Comparison of ENCODE assay signal across 8 cellular contexts in genomic region chr3:183884097-183884436, GRCh38. TPM values are rescaled to one million over a fixed set of nuclear protein-coding genes. Genes with fewer than 3 reads are reported as not detected.
DNase-seq lines count a peak whose midpoint lies in the region; ATAC-seq, FAIRE-seq and TF ChIP-seq lines count a peak whose summit lies in the region.

No MANE protein-coding gene starts in this region.

- peaks cover 12 to 17% of the 10 kb centered on the region in 2 experiments; a peak in 4 of 5 replicates for H3K4me1 ChIP-seq in K562 (replicated peaks in 1 of 2; ENCODE audit: control insufficient read depth in 2 of 2, insufficient read depth in 2 of 2, low read length in 2 of 2)
- peaks cover 5% of the 10 kb centered on the region for H3K4me1 ChIP-seq in mesenchymal stem cell (ENCODE audit: control insufficient read depth, insufficient read depth, low read depth, low read length)

- TF ChIP-seq EP300 in K562 (IDR thresholded peaks at IDR 0.05; ENCODE audit: low read length) = no peak

- no peaks in the 10 kb centered on the region for H3K9me3 Mint-ChIP-seq in HFFc6

- no peak overlapping the region for H3K23ac ChIP-seq in mesenchymal stem cell (ENCODE audit: low read length in 2 of 2)

- H3K14ac ChIP-seq in mesenchymal stem cell (ENCODE audit: low read length in 2 of 2) = no peak overlapping the region

- H3K27me3 Mint-ChIP-seq in HFFc6 (ENCODE audit: insufficient read depth) = peaks cover 9% of the 10 kb centered on the region

- POLR2A ChIA-PET in K562 (lab: Yijun Ruan, JAX) = interaction anchor here (0.6 to 1.6 kb wide), 8 partner anchors 9 to 436 kb away, joined by 3 to 15 read pairs (median 4); partner anchors contain the start of gene EIF2B5

- peak; percentile 15 for FAIRE-seq in K562 (lab: Jason Lieb, UNC)

- H3K27ac Mint-ChIP-seq in HFFc6 = peak overlapping the region; percentile 80

- BruUV-seq in K562 (replicated peaks; lab: Mats Ljungman, UMichigan) = no TSS peak

- DNase-seq in HFFc6 (no peak), K562 (ENCODE audit: extremely low read depth in 1 of 4, low spot score in 3 of 4) (peak in 1 of 4 experiments; percentile 20), mesenchymal stem cell (no peak), amygdala (lab: John Stamatoyannopoulos, UW) (no peak), NCI-H2196 treated with DMSO at 0.1 percent for 48 hours (lab: John Stamatoyannopoulos, UW; ENCODE audit: unreplicated experiment) (no peak), GM13976 (ENCODE audit: low spot score) (no peak)

- H3K4ac ChIP-seq in mesenchymal stem cell (ENCODE audit: low read depth in 1 of 2, low read length in 2 of 2) = peak overlapping the region; percentile 42 to 86

- no peak overlapping the region for H4K91ac ChIP-seq in mesenchymal stem cell (ENCODE audit: low read length)

- no peak overlapping the region for H2BK120ac ChIP-seq in mesenchymal stem cell (ENCODE audit: low read depth, low read length)

- peak overlapping the region; percentile 12 to 85 for H3K18ac ChIP-seq in mesenchymal stem cell (ENCODE audit: low read depth in 1 of 2, low read length in 2 of 2)

- intact Hi-C loops in K562 (cut with micrococcal nuclease) = loop anchor here (2.0 to 5.0 kb wide), 2 partner anchors 415 to 697 kb away; no protein-coding TSS in a partner anchor

- peak; percentile 2; the same call in 2 of the 3 replicates for ATAC-seq in K562
- no peak for ATAC-seq in HG02970 (IDR thresholded peaks at IDR 0.05; ENCODE audit: low FRiP score, unreplicated experiment)

- H2BK12ac ChIP-seq in mesenchymal stem cell (ENCODE audit: low read length in 2 of 2) = no peak overlapping the region

- no peaks in the 10 kb centered on the region for H3K9me1 ChIP-seq in K562 (ENCODE audit: control insufficient read depth, insufficient read depth, low read length)

- H3K4me2 ChIP-seq in K562 (ENCODE audit: insufficient read depth, low read length) (peak overlapping the region; percentile 96), mesenchymal stem cell (ENCODE audit: low read length, poor library complexity, severe bottlenecking) (peak overlapping the region; percentile 77)

- peak overlapping the region; percentile 59 for H3K27ac ChIP-seq in 22Rv1
- H3K27ac ChIP-seq in K562 (ENCODE audit: extremely low read depth, low read depth, low read length) = peak overlapping the region; percentile 87
- peak overlapping the region; percentile 35 for H3K27ac ChIP-seq in mesenchymal stem cell (ENCODE audit: low read length, poor library complexity, severe bottlenecking)

- H3K36me3 Mint-ChIP-seq in HFFc6 (ENCODE audit: low read depth) = peaks cover 9% of the 10 kb centered on the region

- H2BK15ac ChIP-seq in mesenchymal stem cell (ENCODE audit: low read depth, poor library complexity, severe bottlenecking) = no peak overlapping the region

- no peak overlapping the region for H2AK5ac ChIP-seq in mesenchymal stem cell (ENCODE audit: low read length, severe bottlenecking)

- peak overlapping the region; percentile 88 to 93 for H3K9ac ChIP-seq in K562 (ENCODE audit: insufficient read depth in 1 of 2, low read depth in 2 of 2, low read length in 2 of 2)
- peak overlapping the region; percentile 91 for H3K9ac ChIP-seq in mesenchymal stem cell (ENCODE audit: low read length)

- peaks cover 30% of the 10 kb centered on the region for H3K4me1 Mint-ChIP-seq in HFFc6 (ENCODE audit: low read depth)

- TF ChIP-seq POLR2A in K562 (conservative IDR thresholded peaks at IDR 0.05) = no peak

- H2AFZ ChIP-seq in K562 (ENCODE audit: low read depth, low read length) (peak overlapping the region; percentile 98), mesenchymal stem cell (ENCODE audit: low read depth, low read length) (no peak overlapping the region)

- H2BK5ac ChIP-seq in mesenchymal stem cell (ENCODE audit: low read depth, low read length, poor library complexity, severe bottlenecking) = no peak overlapping the region

- H3K4me3 ChIP-seq in K562 (peak overlapping the region; percentile 96), mesenchymal stem cell (ENCODE audit: insufficient read depth in 1 of 2, low read depth in 1 of 2, low read length in 2 of 2) (peak overlapping the region; percentile 88 to 97)

- no peak for TF ChIP-seq RAD21 in K562 (CRISPR knock-in tag; conservative IDR thresholded peaks at IDR 0.05 in 1 of 2, IDR thresholded peaks at IDR 0.05 in 1 of 2)

- peak overlapping the region; percentile 96 for H3K4me3 Mint-ChIP-seq in HFFc6

- in situ Hi-C loops in K562 (cut with MboI) = no loop called here
- in situ Hi-C loops in GM13976 (cut with MboI; ENCODE audit: low sequenced_read_pairs, unreplicated experiment) = loop anchor here (25.0 kb wide), 1 partner anchor 353 kb away; the partner anchor contains the start of genes ALG3, EEF1AKMT4 and VWA5B2

- H3K79me1 ChIP-seq in mesenchymal stem cell (replicated peaks; ENCODE audit: low read length, poor library complexity, severe bottlenecking) = peaks cover 6% of the 10 kb centered on the region

- peaks cover 45% of the 10 kb centered on the region for H3K79me2 ChIP-seq in K562 (ENCODE audit: control insufficient read depth, insufficient read depth, low read length)

- 0% methylated on average over 10 of the region's 10 CpGs for WGBS in K562 (ENCODE audit: insufficient coverage, low coverage, missing lambda C conversion rate)
- 8% methylated on average over 8 of the region's 10 CpGs for WGBS in mesenchymal stem cell

- H3K27me3 ChIP-seq in K562 (ENCODE audit: control insufficient read depth in 2 of 2, insufficient read depth in 2 of 2, low read length in 2 of 2) (peaks cover 0 to 7% of the 10 kb centered on the region in 2 experiments; a peak in 2 of 5 replicates), mesenchymal stem cell (ENCODE audit: control insufficient read depth in 1 of 2, insufficient read depth in 1 of 2, low read length in 2 of 2) (peaks cover 5 to 9% of the 10 kb centered on the region in 2 experiments)

- H3K36me3 ChIP-seq in K562 (ENCODE audit: control insufficient read depth, insufficient read depth, low read length) (peaks cover 12% of the 10 kb centered on the region; the same call in 2 of the 3 replicates), mesenchymal stem cell (ENCODE audit: control insufficient read depth in 1 of 2, insufficient read depth in 2 of 2, low read depth in 1 of 2, low read length in 2 of 2) (peaks cover 0 to 7% of the 10 kb centered on the region in 2 experiments)

- peak overlapping the region; percentile 82 for H4K8ac ChIP-seq in mesenchymal stem cell (ENCODE audit: low read length)

- CTCF ChIA-PET in K562 (lab: Yijun Ruan, JAX; ENCODE audit: low intra/inter-chr PET ratio) = interaction anchor here (0.7 to 1.5 kb wide), 3 partner anchors 27 to 415 kb away, joined by 3 to 4 read pairs (median 3); no protein-coding TSS in a partner anchor

- no peaks in the 10 kb centered on the region for H3K9me3 ChIP-seq in K562 (replicated peaks; ENCODE audit: control insufficient read depth, insufficient read depth, low read depth, low read length)
- no peaks in the 10 kb centered on the region for H3K9me3 ChIP-seq in mesenchymal stem cell (ENCODE audit: control insufficient read depth, low read length)

- H4K20me1 ChIP-seq in K562 (replicated peaks; ENCODE audit: control insufficient read depth, insufficient read depth, low read length) = 0 out of 2 replicates have a peak, but pooled peaks cover 3% of the 10 kb centered on the region

- TF ChIP-seq CTCF in 22Rv1 (IDR thresholded peaks at IDR 0.05) (no peak), HFFc6 (IDR thresholded peaks at IDR 0.05) (no peak), K562 (IDR thresholded peaks at IDR 0.05 in 2 of 3, conservative IDR thresholded peaks at IDR 0.05 in 1 of 3; ENCODE audit: insufficient read depth in 2 of 3, low read depth in 1 of 3, low read length in 3 of 3) (no peak), GM13976 (IDR thresholded peaks at IDR 0.05; ENCODE audit: borderline replicate concordance, control extremely low read depth, extremely low read depth, insufficient read depth, missing control alignments) (no peak)

RNA-seq across cellular contexts. Expression of gene PARL, which starts 0.6 kb away (rescaled TPM):
- 10 to 100 TPM; 64.7 to 82.5 (median 81.4) TPM for total RNA-seq in HFFc6 (2021; fragmentation: NEBNext Ultra II Directional; extraction: Animal tissue kit (Norgen Biotek cat#: 25700))
- 24.4 and 51.3 TPM in 2 replicates for total RNA-seq in K562 (2011; cell fraction: chromatin; rRNA removed; ENCODE audit: low replicate concordance)
- total RNA-seq in K562 (2011; cell fraction: nucleolus; rRNA removed) = 18.3 and 23.0 TPM in 2 replicates
- 37.7 and 45.7 TPM in 2 replicates for total RNA-seq in K562 (2011; cell fraction: nucleoplasm; rRNA removed)
- total RNA-seq in K562 (2014; rRNA removed) (61.8 and 70.6 TPM in 2 replicates), K562 (2014; rRNA removed; fragmentation: Illumina TruSeq; extraction: Trizol) (57.4 and 74.2 TPM in 2 replicates), K562 (2015; rRNA removed; fragmentation: Illumina TruSeq; extraction: Trizol) (49.8 and 56.5 TPM in 2 replicates), K562 (2021) (67.7 and 82.2 TPM in 2 replicates)
- polyA plus RNA-seq in K562 (2011; rRNA removed) (56.4 and 77.6 TPM in 2 replicates), K562 (2014; fragmentation: Illumina TruSeq; extraction: Trizol) (55.0 and 65.5 TPM in 2 replicates), K562 (2014; fragmentation: Nextera tagmentation; extraction: Ambion mirVana) (10 to 100 TPM; 39.5 to 43.6 TPM), K562 (2014; rRNA removed) (78.0 and 82.4 TPM in 2 replicates)
- polyA plus RNA-seq in K562 (2011; cell fraction: cytosol; rRNA removed) = 36.8 and 55.5 TPM in 2 replicates
- 26.4 and 28.7 TPM in 2 replicates for polyA plus RNA-seq in K562 (2011; cell fraction: nucleus; rRNA removed)
- polyA plus RNA-seq in K562 (2012) = 48.1 and 70.5 TPM in 2 replicates
- 37.8 and 45.8 TPM in 2 replicates for polyA minus RNA-seq in K562 (2011; rRNA and poly(A)+ RNA removed)
- 16.8 and 24.7 TPM in 2 replicates for polyA minus RNA-seq in K562 (2011; cell fraction: cytosol; rRNA and poly(A)+ RNA removed)
- polyA minus RNA-seq in K562 (2011; cell fraction: nucleus; rRNA and poly(A)+ RNA removed) = 9.6 and 14.0 TPM in 2 replicates
- polyA plus RNA-seq in mesenchymal stem cell (2013, experiment 1 of 2) = 60.6 TPM
- 62.2 TPM for polyA plus RNA-seq in mesenchymal stem cell (2013, experiment 2 of 2)

RNA-seq across cellular contexts. Expression of gene MAP6D1, which starts 58.7 kb away (rescaled TPM):
- total RNA-seq in HFFc6 (2021; fragmentation: NEBNext Ultra II Directional; extraction: Animal tissue kit (Norgen Biotek cat#: 25700)) = 1 to 10 TPM; 2.9 to 4.1 (median 3.7) TPM
- total RNA-seq in K562 (2011; cell fraction: chromatin; rRNA removed; ENCODE audit: low replicate concordance) = 2.8 TPM in 1 of 2 replicates, not detected in the other
- total RNA-seq in K562 (2011; cell fraction: nucleolus; rRNA removed) = 0.92 and 3.7 TPM in 2 replicates
- total RNA-seq in K562 (2011; cell fraction: nucleoplasm; rRNA removed) = 0.88 and 1.7 TPM in 2 replicates
- total RNA-seq in K562 (2014; rRNA removed) (0.82 and 1.1 TPM in 2 replicates), K562 (2014; rRNA removed; fragmentation: Illumina TruSeq; extraction: Trizol) (not detected in 2 replicates), K562 (2015; rRNA removed; fragmentation: Illumina TruSeq; extraction: Trizol) (0.22 TPM in 1 of 2 replicates, not detected in the other), K562 (2021) (1.5 and 2.4 TPM in 2 replicates)
- polyA plus RNA-seq in K562 (2011; rRNA removed) (not detected in 2 replicates), K562 (2014; fragmentation: Illumina TruSeq; extraction: Trizol) (0.16 and 0.84 TPM in 2 replicates), K562 (2014; fragmentation: Nextera tagmentation; extraction: Ambion mirVana) (under 1 TPM in 1 of 2 experiments, not detected in 1; 0.18 TPM), K562 (2014; rRNA removed) (0.54 and 0.66 TPM in 2 replicates)
- polyA plus RNA-seq in K562 (2011; cell fraction: cytosol; rRNA removed) = 0.65 and 1.6 TPM in 2 replicates
- polyA plus RNA-seq in K562 (2011; cell fraction: nucleus; rRNA removed) = 0.48 and 0.63 TPM in 2 replicates
- 0.08 and 1.4 TPM in 2 replicates for polyA plus RNA-seq in K562 (2012)
- not detected in 2 replicates for polyA minus RNA-seq in K562 (2011; rRNA and poly(A)+ RNA removed)
- polyA minus RNA-seq in K562 (2011; cell fraction: cytosol; rRNA and poly(A)+ RNA removed) = not detected in 2 replicates
- polyA minus RNA-seq in K562 (2011; cell fraction: nucleus; rRNA and poly(A)+ RNA removed) = 0.27 TPM in 1 of 2 replicates, not detected in the other
- 1.8 TPM for polyA plus RNA-seq in mesenchymal stem cell (2013, experiment 1 of 2)
- 1.7 TPM for polyA plus RNA-seq in mesenchymal stem cell (2013, experiment 2 of 2)

Comparison
In these comparisons a context has a peak if more than half of its experiments do, and no peak if none do; other contexts are left out.
1. H3K27ac ChIP-seq: peak in every context shown above with its lines; median percentile 87 in K562; 59 in 22Rv1; 35 in mesenchymal stem cell.